In genomic region chr17:61744252-61744651, GRCh38 we compare ENCODE assay signal across 9 cellular contexts.
"Had no signal": no experiment of that assay in that cellular context is flagged by ENCODE, and none has a peak within 500 bp of the region (broad histone marks: within the 10 kb centered on the region; RNA-seq: fewer than 3 reads in every experiment).

No MANE protein-coding gene starts in this region.

- DNase-seq: GM23248, GOT3, H9, HCEC 1CT, Kasumi-1, KG1 had no signal

- FAIRE-seq: H54, HTR-8/SVneo had no signal

- H3K4me3 ChIP-seq: GM23248 had no signal

- H2AFZ ChIP-seq: GM23248 had no signal

- H3K9ac ChIP-seq: GM23248 had no signal

- H3K27ac ChIP-seq: GM23248, HL-60 had no signal
